Comparison of ENCODE assay signal across 1 cellular context in genomic region chr20:46004813-46005505, GRCh38.
TF ChIP-seq lines count a peak whose summit lies in the region.

No MANE protein-coding gene starts in this region.

TF ChIP-seq in GM12878, 131 proteins besides CTCF, POLR2A, EP300 and RAD21 (continues in another document):
- TF ChIP-seq NFIC (IDR thresholded peaks at IDR 0.05; ENCODE audit: low read depth, low read length): peak; percentile 70; the same call in 1 of the 2 replicates
- peak; percentile 41; the same call in 1 of the 2 replicates for TF ChIP-seq CHD2 (IDR thresholded peaks at IDR 0.05; ENCODE audit: borderline replicate concordance, low read depth, low read length)
- no peak for TF ChIP-seq REST (IDR thresholded peaks at IDR 0.05; ENCODE audit: low read depth, low read length)
- no peak for TF ChIP-seq CHD1 (IDR thresholded peaks at IDR 0.05; ENCODE audit: low read depth, low read length)
- no peak for TF ChIP-seq GATAD2B (conservative IDR thresholded peaks at IDR 0.05; ENCODE audit: low read depth)
- no peak for TF ChIP-seq BMI1 (IDR thresholded peaks at IDR 0.05; ENCODE audit: borderline replicate concordance)
- no peak for TF ChIP-seq CREM (IDR thresholded peaks at IDR 0.05; ENCODE audit: low read depth)
- TF ChIP-seq IKZF2 (IDR thresholded peaks at IDR 0.05): peak; percentile 76 to 77
- TF ChIP-seq ATF7 (IDR thresholded peaks at IDR 0.05; ENCODE audit: low read depth): no peak
- TF ChIP-seq E2F4 (IDR thresholded peaks at IDR 0.05; ENCODE audit: low read depth, low read length): no peak
- TF ChIP-seq STAT3 (IDR thresholded peaks at IDR 0.05; ENCODE audit: low read depth, low read length): no peak
- TF ChIP-seq FOXK2 (IDR thresholded peaks at IDR 0.05): no peak
- TF ChIP-seq ESRRA (IDR thresholded peaks at IDR 0.05; ENCODE audit: low read length): no peak
- no peak for TF ChIP-seq BCL3 (IDR thresholded peaks at IDR 0.05; ENCODE audit: borderline replicate concordance, insufficient read depth, low read depth, low read length, poor library complexity, severe bottlenecking)
- no peak for TF ChIP-seq SMAD1 (IDR thresholded peaks at IDR 0.05; ENCODE audit: low read depth, partially characterized antibody)
- TF ChIP-seq CBX3 (IDR thresholded peaks at IDR 0.05; ENCODE audit: borderline replicate concordance, low read depth): no peak
- no peak for TF ChIP-seq PRDM15 (CRISPR knock-in tag; IDR thresholded peaks at IDR 0.05)
- TF ChIP-seq RBBP5 (conservative IDR thresholded peaks at IDR 0.05): no peak
- no peak for TF ChIP-seq JUND (IDR thresholded peaks at IDR 0.05; ENCODE audit: low read depth, low read length)
- TF ChIP-seq, protein P1, sequence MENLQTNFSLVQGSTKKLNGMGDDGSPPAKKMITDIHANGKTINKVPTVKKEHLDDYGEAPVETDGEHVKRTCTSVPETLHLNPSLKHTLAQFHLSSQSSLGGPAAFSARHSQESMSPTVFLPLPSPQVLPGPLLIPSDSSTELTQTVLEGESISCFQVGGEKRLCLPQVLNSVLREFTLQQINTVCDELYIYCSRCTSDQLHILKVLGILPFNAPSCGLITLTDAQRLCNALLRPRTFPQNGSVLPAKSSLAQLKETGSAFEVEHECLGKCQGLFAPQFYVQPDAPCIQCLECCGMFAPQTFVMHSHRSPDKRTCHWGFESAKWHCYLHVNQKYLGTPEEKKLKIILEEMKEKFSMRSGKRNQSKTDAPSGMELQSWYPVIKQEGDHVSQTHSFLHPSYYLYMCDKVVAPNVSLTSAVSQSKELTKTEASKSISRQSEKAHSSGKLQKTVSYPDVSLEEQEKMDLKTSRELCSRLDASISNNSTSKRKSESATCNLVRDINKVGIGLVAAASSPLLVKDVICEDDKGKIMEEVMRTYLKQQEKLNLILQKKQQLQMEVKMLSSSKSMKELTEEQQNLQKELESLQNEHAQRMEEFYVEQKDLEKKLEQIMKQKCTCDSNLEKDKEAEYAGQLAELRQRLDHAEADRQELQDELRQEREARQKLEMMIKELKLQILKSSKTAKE (IDR thresholded peaks at IDR 0.05; ENCODE audit: low read depth, poor library complexity, severe bottlenecking): no peak
- no peak for TF ChIP-seq MYC (IDR thresholded peaks at IDR 0.05; ENCODE audit: insufficient read depth, insufficient read length, insufficient replicate concordance, low read length, severe bottlenecking)
- TF ChIP-seq, protein P2, sequence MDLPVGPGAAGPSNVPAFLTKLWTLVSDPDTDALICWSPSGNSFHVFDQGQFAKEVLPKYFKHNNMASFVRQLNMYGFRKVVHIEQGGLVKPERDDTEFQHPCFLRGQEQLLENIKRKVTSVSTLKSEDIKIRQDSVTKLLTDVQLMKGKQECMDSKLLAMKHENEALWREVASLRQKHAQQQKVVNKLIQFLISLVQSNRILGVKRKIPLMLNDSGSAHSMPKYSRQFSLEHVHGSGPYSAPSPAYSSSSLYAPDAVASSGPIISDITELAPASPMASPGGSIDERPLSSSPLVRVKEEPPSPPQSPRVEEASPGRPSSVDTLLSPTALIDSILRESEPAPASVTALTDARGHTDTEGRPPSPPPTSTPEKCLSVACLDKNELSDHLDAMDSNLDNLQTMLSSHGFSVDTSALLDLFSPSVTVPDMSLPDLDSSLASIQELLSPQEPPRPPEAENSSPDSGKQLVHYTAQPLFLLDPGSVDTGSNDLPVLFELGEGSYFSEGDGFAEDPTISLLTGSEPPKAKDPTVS (IDR thresholded peaks at IDR 0.05; ENCODE audit: low read depth, low read length): no peak
- no peak for TF ChIP-seq NFXL1 (IDR thresholded peaks at IDR 0.05; ENCODE audit: borderline replicate concordance)
- TF ChIP-seq SREBF1 (IDR thresholded peaks at IDR 0.05; ENCODE audit: low read length): no peak
- TF ChIP-seq CBFB (IDR thresholded peaks at IDR 0.05; ENCODE audit: low read depth): peak; percentile 67; the same call in 1 of the 2 replicates
- no peak for TF ChIP-seq RCOR1 (conservative IDR thresholded peaks at IDR 0.05; ENCODE audit: low read depth, low read length)
- TF ChIP-seq CEBPZ (IDR thresholded peaks at IDR 0.05; ENCODE audit: low read depth, low read length): no peak
- TF ChIP-seq SMC3 (IDR thresholded peaks at IDR 0.05; ENCODE audit: borderline replicate concordance, low read length): no peak
- TF ChIP-seq ZNF24 (IDR thresholded peaks at IDR 0.05): no peak
- TF ChIP-seq BHLHE40 (IDR thresholded peaks at IDR 0.05; ENCODE audit: borderline replicate concordance in 1 of 2, low read depth in 2 of 2, low read length in 1 of 2): no peak
- no peak for TF ChIP-seq RB1 (IDR thresholded peaks at IDR 0.05; ENCODE audit: borderline replicate concordance)
- no peak for TF ChIP-seq SREBF2 (IDR thresholded peaks at IDR 0.05; ENCODE audit: low read length)
- TF ChIP-seq EZH2 (IDR thresholded peaks at IDR 0.05; ENCODE audit: borderline replicate concordance, control insufficient read depth, low read depth, low read length): no peak
- TF ChIP-seq, protein P3, sequence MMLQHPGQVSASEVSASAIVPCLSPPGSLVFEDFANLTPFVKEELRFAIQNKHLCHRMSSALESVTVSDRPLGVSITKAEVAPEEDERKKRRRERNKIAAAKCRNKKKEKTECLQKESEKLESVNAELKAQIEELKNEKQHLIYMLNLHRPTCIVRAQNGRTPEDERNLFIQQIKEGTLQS (IDR thresholded peaks at IDR 0.05; ENCODE audit: borderline replicate concordance, extremely low read depth, low read depth, low read length): no peak
- TF ChIP-seq MAX (IDR thresholded peaks at IDR 0.05; ENCODE audit: low read depth, low read length): no peak
- TF ChIP-seq FOXM1 (IDR thresholded peaks at IDR 0.05; ENCODE audit: low read depth, low read length): 0 out of 2 replicates have a peak, but pooled peaks have one; percentile 27
- TF ChIP-seq, protein P4, sequence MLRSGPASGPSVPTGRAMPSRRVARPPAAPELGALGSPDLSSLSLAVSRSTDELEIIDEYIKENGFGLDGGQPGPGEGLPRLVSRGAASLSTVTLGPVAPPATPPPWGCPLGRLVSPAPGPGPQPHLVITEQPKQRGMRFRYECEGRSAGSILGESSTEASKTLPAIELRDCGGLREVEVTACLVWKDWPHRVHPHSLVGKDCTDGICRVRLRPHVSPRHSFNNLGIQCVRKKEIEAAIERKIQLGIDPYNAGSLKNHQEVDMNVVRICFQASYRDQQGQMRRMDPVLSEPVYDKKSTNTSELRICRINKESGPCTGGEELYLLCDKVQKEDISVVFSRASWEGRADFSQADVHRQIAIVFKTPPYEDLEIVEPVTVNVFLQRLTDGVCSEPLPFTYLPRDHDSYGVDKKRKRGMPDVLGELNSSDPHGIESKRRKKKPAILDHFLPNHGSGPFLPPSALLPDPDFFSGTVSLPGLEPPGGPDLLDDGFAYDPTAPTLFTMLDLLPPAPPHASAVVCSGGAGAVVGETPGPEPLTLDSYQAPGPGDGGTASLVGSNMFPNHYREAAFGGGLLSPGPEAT (IDR thresholded peaks at IDR 0.05; ENCODE audit: low read depth): 0 out of 2 replicates have a peak, but pooled peaks have one; percentile 40
- no peak for TF ChIP-seq ZNF384 (IDR thresholded peaks at IDR 0.05; ENCODE audit: borderline replicate concordance, low read depth, low read length)
- TF ChIP-seq POLR2AphosphoS2 (IDR thresholded peaks at IDR 0.05; ENCODE audit: low read depth, low read length): no peak
- peak; percentile 97 for TF ChIP-seq RUNX3 (IDR thresholded peaks at IDR 0.05; ENCODE audit: low read length)
- no peak for TF ChIP-seq SRF (IDR thresholded peaks at IDR 0.05; ENCODE audit: low read depth in 2 of 2, low read length in 2 of 2)
- TF ChIP-seq ZNF217 (IDR thresholded peaks at IDR 0.05): no peak
- TF ChIP-seq IKZF1 (conservative IDR thresholded peaks at IDR 0.05): peak; percentile 69
- peak; percentile 77; the same call in 1 of the 2 replicates for TF ChIP-seq SPI1 (IDR thresholded peaks at IDR 0.05; ENCODE audit: borderline replicate concordance, insufficient read depth, low read depth, low read length)
- no peak for TF ChIP-seq SIX5 (IDR thresholded peaks at IDR 0.05; ENCODE audit: low read depth, low read length, severe bottlenecking)
- TF ChIP-seq NR2F1 (conservative IDR thresholded peaks at IDR 0.05): no peak
